In genomic region chr9:76900884-76901440, GRCh38 we compare ENCODE assay signal across 16 cellular contexts. TPM values are rescaled to one million over a fixed set of nuclear protein-coding genes. Genes with fewer than 3 reads are reported as not detected.
A peak's percentile ranks its signal among the peaks of the same experiment; 100 is the strongest.
DNase-seq lines count a peak whose midpoint lies in the region; ATAC-seq and TF ChIP-seq lines count a peak whose summit lies in the region.
"Had no signal": no experiment of that assay in that cellular context is flagged by ENCODE, and none has a peak within 500 bp of the region (broad histone marks: within the 10 kb centered on the region; RNA-seq: fewer than 3 reads in every experiment).

No MANE protein-coding gene starts in this region.

- no peak overlapping the region for H3K9ac ChIP-seq in rectal smooth muscle tissue (ENCODE audit: low read length)

- no peaks in the 10 kb centered on the region for H3K27me3 ChIP-seq in SJCRH30
- no peaks in the 10 kb centered on the region for H3K27me3 ChIP-seq in rectal smooth muscle tissue (ENCODE audit: control insufficient read depth, insufficient read depth, low read length)
- H3K27me3 ChIP-seq in thoracic aorta (replicated peaks; ENCODE audit: insufficient read depth), result no peaks in the 10 kb centered on the region

- peak overlapping the region; percentile 61 for H3K27ac ChIP-seq in SJCRH30
- peak overlapping the region; percentile 70 for H3K27ac ChIP-seq in rectal smooth muscle tissue (ENCODE audit: low read depth, low read length)
- H3K27ac ChIP-seq in thoracic aorta, result peak overlapping the region in 1 of 2 donors; percentile 19

- no peaks in the 10 kb centered on the region for H3K36me3 ChIP-seq in SJCRH30
- H3K36me3 ChIP-seq in rectal smooth muscle tissue (ENCODE audit: control insufficient read depth, insufficient read depth, low read length), result no peaks in the 10 kb centered on the region
- no peaks in the 10 kb centered on the region for H3K36me3 ChIP-seq in thoracic aorta

- H3K9me3 ChIP-seq in SJCRH30 (replicated peaks) (no peaks in the 10 kb centered on the region), thoracic aorta (no peaks in the 10 kb centered on the region)

- TF ChIP-seq CTCF in thoracic aorta (IDR thresholded peaks at IDR 0.05), result no peak

- H3K4me1 ChIP-seq in SJCRH30 (peaks cover 53% of the 10 kb centered on the region), rectal smooth muscle tissue (ENCODE audit: control insufficient read depth, insufficient read depth, low read length) (peaks cover 41% of the 10 kb centered on the region), thoracic aorta (ENCODE audit: control insufficient read depth in 1 of 2, low read depth in 2 of 2) (peaks cover 20 to 68% of the 10 kb centered on the region in 2 donors)

- ATAC-seq in thoracic aorta (ENCODE audit: insufficient number of reproducible peaks, low FRiP score, low read depth), result no peak

- DNase-seq in SJCRH30, result peak; percentile 71 to 88
- peak; percentile 10 for DNase-seq in dermis blood vessel endothelial cell
- no peak for DNase-seq in thoracic aorta (ENCODE audit: low spot score)
- no peak for DNase-seq in LoVo (ENCODE audit: low spot score)
- DNase-seq in NCI-H2227 treated with DMSO at 0.1 percent for 48 hours (lab: John Stamatoyannopoulos, UW), result no peak
- DNase-seq in DMS 273 (lab: John Stamatoyannopoulos, UW; ENCODE audit: unreplicated experiment), result no peak
- DNase-seq: DMS153, EL, KBM-7, NCI-H1092, NCI-H146, NCI-H2107, NCI-H774, RPMI8226, SIG-M5 had no signal

- H3K4me3 ChIP-seq in SJCRH30 (peak overlapping the region; percentile 5; the same call in 1 of the 2 replicates), rectal smooth muscle tissue (ENCODE audit: low read length) (no peak overlapping the region), thoracic aorta (peak overlapping the region; percentile 88)

RNA-seq across cellular contexts. Expression of gene PRUNE2, which starts 5.0 kb away (rescaled TPM):
- 24.5 and 25.0 TPM in 2 replicates for total RNA-seq in SJCRH30 (2014; rRNA removed; shearing (Covaris generic))
- total RNA-seq in dermis blood vessel endothelial cell (7.8 and 22.4 TPM in 2 replicates), thoracic aorta (100 to 1,000 TPM; 360 to 420 TPM)

Comparison
In these comparisons a context has a peak if more than half of its experiments do, and no peak if none do; other contexts are left out.
1. DNase-seq: peak in SJCRH30 (2 of 2) and dermis blood vessel endothelial cell (single experiment); none in thoracic aorta (single experiment), LoVo (single experiment), NCI-H2227 treated with DMSO at 0.1 percent for 48 hours (single experiment) and DMS 273 (single experiment).
2. RNA of gene PRUNE2, which starts 5.0 kb away (total RNA-seq): 360 to 420 TPM in thoracic aorta; 24.5 to 25.0 TPM in SJCRH30 and 7.8 to 22.4 TPM in dermis blood vessel endothelial cell; every median in the first group is over 10 times any median in the second.